ENCODE assay signal across 6 cellular contexts in genomic region chr12:123671876-123672275, GRCh38. TPM values are rescaled to one million over a fixed set of nuclear protein-coding genes. Genes with fewer than 3 reads are reported as not detected.
DNase-seq lines count a peak whose midpoint lies in the region; TF ChIP-seq lines count a peak whose summit lies in the region.

No MANE protein-coding gene starts in this region.

- peaks cover 21% of the 10 kb centered on the region for H3K36me3 ChIP-seq in neuron (ENCODE audit: insufficient read depth, low read length)

- H3K9me3 ChIP-seq in H9 (ENCODE audit: control insufficient read depth, low read depth, low read length) = no peaks in the 10 kb centered on the region
- H3K9me3 ChIP-seq in neuron (ENCODE audit: low read length) = no peaks in the 10 kb centered on the region

- no peaks in the 10 kb centered on the region for H3K27me3 Mint-ChIP-seq in H9 (ENCODE audit: low read depth)

- no peaks in the 10 kb centered on the region for H3K79me1 ChIP-seq in H9 (ENCODE audit: insufficient read depth, low read depth, low read length, poor library complexity, severe bottlenecking)

- in situ Hi-C loops in astrocyte of the cerebellum (cut with HindIII; ENCODE audit: low sequenced_read_pairs) = loop anchor here (25.0 kb wide), 1 partner anchor 315 kb away; no protein-coding TSS in a partner anchor

- TF ChIP-seq CTCF in H9 (conservative IDR thresholded peaks at IDR 0.05) = no peak
- TF ChIP-seq CTCF in astrocyte of the cerebellum (IDR thresholded peaks at IDR 0.05; ENCODE audit: low read depth, low read length, missing control alignments) = no peak
- no peak for TF ChIP-seq CTCF in GM20000 (IDR thresholded peaks at IDR 0.05; ENCODE audit: extremely low read depth, missing control alignments)

- no peak overlapping the region for H3K56ac ChIP-seq in H9 (ENCODE audit: insufficient read length, low read depth, low read length)

- no peaks in the 10 kb centered on the region for H4K20me1 ChIP-seq in H9 (ENCODE audit: control insufficient read depth, insufficient read depth, insufficient read length)

- H2BK120ac ChIP-seq in H9 (ENCODE audit: low read depth, low read length, poor library complexity, severe bottlenecking) = no peak overlapping the region

- H2BK12ac ChIP-seq in H9 (ENCODE audit: insufficient read length, low read depth, low read length) = no peak overlapping the region

- no peak overlapping the region for H2BK5ac ChIP-seq in H9 (ENCODE audit: insufficient read length, low read length)

- peaks cover 0 to 11% (median 5%) of the 10 kb centered on the region in 3 experiments; a peak in 3 of 7 replicates for H3K36me3 Mint-ChIP-seq in H9 (ENCODE audit: insufficient read depth in 1 of 3, low read depth in 3 of 3)

- no peak overlapping the region for H3K27ac Mint-ChIP-seq in H9

- no peak overlapping the region for H3K9ac ChIP-seq in H9 (ENCODE audit: extremely low read depth, insufficient read length, low read length)

- H3K4me2 ChIP-seq in H9 (ENCODE audit: insufficient read depth, insufficient read length, low read length) = peak overlapping the region; percentile 89

- H3K4me1 ChIP-seq in H9 (ENCODE audit: insufficient read depth, low read length) (no peaks in the 10 kb centered on the region), neuron (ENCODE audit: insufficient read depth, low read length) (peaks cover 12% of the 10 kb centered on the region)

- H3K18ac ChIP-seq in H9 (ENCODE audit: insufficient read length, low read depth, low read length) = no peak overlapping the region

- DNase-seq in H9 (no peak), astrocyte of the cerebellum (ENCODE audit: low read depth) (peak; percentile 53), GM20000 (ENCODE audit: low spot score) (no peak), NCI-H2081 treated with DMSO at 0.1 percent for 48 hours (lab: John Stamatoyannopoulos, UW) (no peak)
- DNase-seq in stimulated activated naive CD4-positive, alpha-beta T cell (lab: John Stamatoyannopoulos, UW) = no peak

- no peak overlapping the region for H3K4ac ChIP-seq in H9 (ENCODE audit: low read depth, low read length)

- no peak overlapping the region for H2BK15ac ChIP-seq in H9 (ENCODE audit: low read depth, low read length)

- H4K5ac ChIP-seq in H9 (ENCODE audit: insufficient read length, low read depth, low read length) = no peak overlapping the region

- H3K14ac ChIP-seq in H9 (ENCODE audit: insufficient read depth, low read length) = no peak overlapping the region

- no peak overlapping the region for H2BK20ac ChIP-seq in H9 (ENCODE audit: low read depth, low read length, poor library complexity, severe bottlenecking)

- H3T11ph ChIP-seq in H9 (ENCODE audit: low read length) = no peak overlapping the region

- no peak overlapping the region for H2AK5ac ChIP-seq in H9 (ENCODE audit: insufficient read length, low read length)

- H3K27ac ChIP-seq in H9 (ENCODE audit: insufficient read length, low read depth, low read length) = no peak overlapping the region

- no peak overlapping the region for H2AFZ ChIP-seq in H9 (ENCODE audit: low read length)
- H2AFZ ChIP-seq in neuron (ENCODE audit: low read depth, low read length) = peak overlapping the region; percentile 74

- no peak overlapping the region for H3K23ac ChIP-seq in H9 (ENCODE audit: insufficient read length, low read depth, low read length)

- H3K27me3 ChIP-seq in H9 (ENCODE audit: insufficient read depth, low read length) (no peaks in the 10 kb centered on the region), neuron (ENCODE audit: insufficient read depth, low read length) (no peaks in the 10 kb centered on the region)

- H3K23me2 ChIP-seq in H9 (ENCODE audit: insufficient read length, low read depth, low read length, poor library complexity, severe bottlenecking) = peaks cover 5% of the 10 kb centered on the region

- peaks cover 3 to 9% of the 10 kb centered on the region in 2 experiments for H3K4me1 Mint-ChIP-seq in H9

- peak overlapping the region; percentile 89 to 93 for H3K4me3 Mint-ChIP-seq in H9

- no peaks in the 10 kb centered on the region for H3K79me2 ChIP-seq in H9 (ENCODE audit: insufficient read depth, low read length)

- H4K8ac ChIP-seq in H9 (replicated peaks; ENCODE audit: insufficient read length, low read depth, low read length) = no peak overlapping the region

- no peaks in the 10 kb centered on the region for H3K9me3 Mint-ChIP-seq in H9

- no CpG with 5 or more reads among the region's 6 CpGs for WGBS in H9 (ENCODE audit: extremely low coverage, insufficient read length, low lambda C conversion rate)

- H3K4me3 ChIP-seq in astrocyte of the cerebellum (ENCODE audit: low read depth, low read length) (peak overlapping the region; percentile 73), neuron (ENCODE audit: low read length) (peak overlapping the region; percentile 62)

- H4K91ac ChIP-seq in H9 (ENCODE audit: insufficient read length, low read depth, low read length) = no peak overlapping the region

RNA-seq across cellular contexts. Expression of gene TCTN2, which starts 1.0 kb away (rescaled TPM):
- total RNA-seq in H9 (2021) = 7.4 and 7.7 TPM in 2 replicates

RNA-seq across cellular contexts. Expression of gene GTF2H3, which starts 38.2 kb away (rescaled TPM):
- 39.2 and 41.0 TPM in 2 replicates for total RNA-seq in H9 (2021)

RNA-seq across cellular contexts. Expression of gene EIF2B1, which starts 38.4 kb away (rescaled TPM):
- total RNA-seq in H9 (2021) = 55.7 and 59.8 TPM in 2 replicates

RNA-seq across cellular contexts. Expression of gene ATP6V0A2, which starts 40.3 kb away (rescaled TPM):
- 56.9 and 58.0 TPM in 2 replicates for total RNA-seq in H9 (2021)
